Comparison of ENCODE assay signal across 2 cellular contexts in genomic region chr3:40084424-40084823, GRCh38.
A peak's percentile ranks its signal among the peaks of the same experiment; 100 is the strongest.
DNase-seq lines count a peak whose midpoint lies in the region; ATAC-seq, FAIRE-seq and TF ChIP-seq lines count a peak whose summit lies in the region.
"Not testable (repeated sequence)": the region's sequence is repeated elsewhere in the genome, so short reads cannot be mapped to it uniquely, and the experiment has no call there.

No MANE protein-coding gene starts in this region.

- not testable (repeated sequence) for H3K4me2 ChIP-seq in K562 (ENCODE audit: insufficient read depth, low read length)

- not testable (repeated sequence) for TF ChIP-seq RAD21 in K562 (CRISPR knock-in tag; conservative IDR thresholded peaks at IDR 0.05 in 1 of 2, IDR thresholded peaks at IDR 0.05 in 1 of 2)

- not testable (repeated sequence) for H3K9ac ChIP-seq in K562 (ENCODE audit: insufficient read depth in 1 of 2, low read depth in 2 of 2, low read length in 2 of 2)

- POLR2A ChIA-PET in K562 (lab: Yijun Ruan, JAX) = not testable (repeated sequence)

- H3K4me3 ChIP-seq in K562 = not testable (repeated sequence)

- H3K27me3 ChIP-seq in K562 (ENCODE audit: control insufficient read depth in 2 of 2, insufficient read depth in 2 of 2, low read length in 2 of 2) = not testable (repeated sequence)

- not testable (repeated sequence) for H2AFZ ChIP-seq in K562 (ENCODE audit: low read depth, low read length)

- TF ChIP-seq POLR2A in K562 (conservative IDR thresholded peaks at IDR 0.05) = not testable (repeated sequence)

- in situ Hi-C loops in K562 (cut with MboI) = not testable (repeated sequence)

- H3K4me1 ChIP-seq in K562 (replicated peaks in 1 of 2; ENCODE audit: control insufficient read depth in 2 of 2, insufficient read depth in 2 of 2, low read length in 2 of 2) = not testable (repeated sequence)

- H3K79me2 ChIP-seq in K562 (ENCODE audit: control insufficient read depth, insufficient read depth, low read length) = not testable (repeated sequence)

- H3K9me3 ChIP-seq in K562 (replicated peaks; ENCODE audit: control insufficient read depth, insufficient read depth, low read depth, low read length) = not testable (repeated sequence)

- H3K9me1 ChIP-seq in K562 (ENCODE audit: control insufficient read depth, insufficient read depth, low read length) = not testable (repeated sequence)

- TF ChIP-seq EP300 in K562 (IDR thresholded peaks at IDR 0.05; ENCODE audit: low read length) = not testable (repeated sequence)

- ATAC-seq in K562 = not testable (repeated sequence)

- intact Hi-C loops in K562 (cut with micrococcal nuclease) = not testable (repeated sequence)

- H3K36me3 ChIP-seq in K562 (ENCODE audit: control insufficient read depth, insufficient read depth, low read length) = not testable (repeated sequence)

- 16% methylated on average over 12 of the region's 12 CpGs for WGBS in K562 (ENCODE audit: insufficient coverage, low coverage, missing lambda C conversion rate)

- CTCF ChIA-PET in K562 (lab: Yijun Ruan, JAX; ENCODE audit: low intra/inter-chr PET ratio) = not testable (repeated sequence)

- H3K27ac ChIP-seq in K562 (ENCODE audit: extremely low read depth, low read depth, low read length) = not testable (repeated sequence)

- not testable (repeated sequence) for BruUV-seq in K562 (replicated peaks; lab: Mats Ljungman, UMichigan)

- DNase-seq in K562 (ENCODE audit: extremely low read depth in 1 of 4, low spot score in 3 of 4) = not testable (repeated sequence)

- FAIRE-seq in K562 (lab: Jason Lieb, UNC) = not testable (repeated sequence)
- peak; percentile 89 for FAIRE-seq in islet of Langerhans (lab: Jason Lieb, UNC)

- not testable (repeated sequence) for H4K20me1 ChIP-seq in K562 (replicated peaks; ENCODE audit: control insufficient read depth, insufficient read depth, low read length)

- TF ChIP-seq CTCF in K562 (IDR thresholded peaks at IDR 0.05 in 2 of 3, conservative IDR thresholded peaks at IDR 0.05 in 1 of 3; ENCODE audit: insufficient read depth in 2 of 3, low read depth in 1 of 3, low read length in 3 of 3) = not testable (repeated sequence)

TF ChIP-seq in K562, 482 proteins besides CTCF, POLR2A, EP300 and RAD21:
- TF ChIP-seq CUX1 (CRISPR knock-in tag; IDR thresholded peaks at IDR 0.05) = peak; percentile 91
